23 cellular contexts compared by ENCODE assay signal in genomic region chr2:214130115-214130514, GRCh38.
"Had no signal": no experiment of that assay in that cellular context is flagged by ENCODE, and none has a peak within 500 bp of the region (broad histone marks: within the 10 kb centered on the region; RNA-seq: fewer than 3 reads in every experiment).

No MANE protein-coding gene starts in this region.

- H3K4me3 ChIP-seq: esophagus squamous epithelium, tibial nerve, uterus had no signal

- DNase-seq: activated CD4-positive, alpha-beta T cell treated with anti-CD3 and anti-CD28 coated beads, Interleukin-2, amount 10 ng/mL, durations not matched to agents 24 days and 14 days; activated CD4-positive, CD25-positive, alpha-beta regulatory T cell; activated CD8-positive, alpha-beta memory T cell treated with anti-CD3 and anti-CD28 coated beads, Interleukin-2, amount 50 U/mL, for 48 hours; activated CD8-positive, alpha-beta T cell treated with anti-CD3 and anti-CD28 coated beads, Interleukin-2, amount 10 ng/mL, durations not matched to agents 7 days and 5 days; activated gamma-delta T cell treated with Interleukin-2 at 50 U/mL for 16 hours; amniotic stem cell; cortex of kidney; effector CD8-positive, alpha-beta T cell; esophagus squamous epithelium; glutamatergic neuron; left colon; naive thymus-derived CD4-positive, alpha-beta T cell; posterior cingulate gyrus; stimulated activated CD4-positive, alpha-beta T cell treated with anti-CD3 and anti-CD28 coated beads, Interleukin-2, amount 100 ng/mL, for 48 hours; stimulated activated naive CD4-positive, alpha-beta T cell; uterus had no signal

- H3K27ac ChIP-seq: esophagus squamous epithelium, neutrophil, tibial nerve, uterus had no signal

- ATAC-seq: activated CD8-positive, alpha-beta T cell treated with anti-CD3 and anti-CD28 coated beads, Interleukin-2, amount 10 ng/mL, durations not matched to agents 7 days and 5 days; left colon; naive thymus-derived CD4-positive, alpha-beta T cell had no signal

- H3K27me3 Mint-ChIP-seq: activated CD4-positive, alpha-beta T cell treated with anti-CD3 and anti-CD28 coated beads, Interleukin-2, amount 10 ng/mL, durations not matched to agents 24 days and 14 days; activated naive CD8-positive, alpha-beta T cell; central memory CD8-positive, alpha-beta T cell; naive thymus-derived CD4-positive, alpha-beta T cell had no signal

- H3K4me1 ChIP-seq: esophagus squamous epithelium, uterus had no signal

- H3K9me3 Mint-ChIP-seq: activated CD4-positive, alpha-beta T cell treated with anti-CD3 and anti-CD28 coated beads, Interleukin-2, amount 10 ng/mL, durations not matched to agents 24 days and 14 days; brain; T-helper 2 cell treated with Interferon-gamma antibody and Interleukin-4, amounts not matched to agents 5 μg/mL and 100 μg/mL, for 36 hours had no signal

- H3K27ac Mint-ChIP-seq: activated CD4-positive, alpha-beta T cell treated with anti-CD3 and anti-CD28 coated beads, Interleukin-2, amount 10 ng/mL, durations not matched to agents 24 days and 14 days; activated CD8-positive, alpha-beta T cell treated with anti-CD3 and anti-CD28 coated beads, Interleukin-2, amount 10 ng/mL, durations not matched to agents 7 days and 5 days; activated naive CD8-positive, alpha-beta T cell; brain; naive thymus-derived CD4-positive, alpha-beta T cell; T-helper 2 cell treated with Interferon-gamma antibody and Interleukin-4, amounts not matched to agents 5 μg/mL and 100 μg/mL, for 36 hours had no signal

- H3K36me3 ChIP-seq: esophagus squamous epithelium, neutrophil, tibial nerve, uterus had no signal

- H3K36me3 Mint-ChIP-seq: activated naive CD8-positive, alpha-beta T cell; brain had no signal

- H3K4me3 Mint-ChIP-seq: activated CD4-positive, alpha-beta T cell treated with anti-CD3 and anti-CD28 coated beads, Interleukin-2, amount 10 ng/mL, durations not matched to agents 24 days and 14 days; activated CD8-positive, alpha-beta T cell treated with anti-CD3 and anti-CD28 coated beads, Interleukin-2, amount 10 ng/mL, durations not matched to agents 7 days and 5 days; activated naive CD8-positive, alpha-beta T cell; brain; central memory CD8-positive, alpha-beta T cell; naive thymus-derived CD4-positive, alpha-beta T cell; T-helper 2 cell treated with Interferon-gamma antibody and Interleukin-4, amounts not matched to agents 5 μg/mL and 100 μg/mL, for 36 hours had no signal

- H3K27me3 ChIP-seq: esophagus squamous epithelium, neutrophil, tibial nerve, uterus had no signal

- H3K9me3 ChIP-seq: esophagus squamous epithelium, neutrophil, tibial nerve, uterus had no signal

- FAIRE-seq: endothelial cell of umbilical vein had no signal

- H3K4me1 Mint-ChIP-seq: activated CD4-positive, alpha-beta T cell treated with anti-CD3 and anti-CD28 coated beads, Interleukin-2, amount 10 ng/mL, durations not matched to agents 24 days and 14 days; central memory CD8-positive, alpha-beta T cell; naive thymus-derived CD4-positive, alpha-beta T cell had no signal
